In genomic region chr6:135738646-135739045, GRCh38 we compare ENCODE assay signal across 21 cellular contexts.
"Had no signal": no experiment of that assay in that cellular context is flagged by ENCODE, and none has a peak within 500 bp of the region (broad histone marks: within the 10 kb centered on the region; RNA-seq: fewer than 3 reads in every experiment).

No MANE protein-coding gene starts in this region.

- H3K27ac ChIP-seq: neutrophil, ovary, right lobe of liver, testis, transverse colon, WERI-Rb-1 had no signal

- DNase-seq: activated CD4-positive, alpha-beta memory T cell treated with anti-CD3 and anti-CD28 coated beads, Interleukin-2, amount 10 ng/mL, durations not matched to agents 7 days and 5 days; activated CD4-positive, alpha-beta T cell treated with anti-CD3 and anti-CD28 coated beads, Interleukin-2, amount 10 ng/mL, durations not matched to agents 7 days and 5 days; activated CD4-positive, CD25-positive, alpha-beta regulatory T cell treated with anti-CD3 and anti-CD28 coated beads, Interleukin-2, amount 50 U/mL, for 72 hours; activated CD8-positive, alpha-beta memory T cell treated with anti-CD3 and anti-CD28 coated beads, Interleukin-2, amount 50 U/mL, for 48 hours; activated gamma-delta T cell treated with Interleukin-2 at 50 U/mL for 16 hours; activated naive CD8-positive, alpha-beta T cell treated with anti-CD3 and anti-CD28 coated beads, Interleukin-2, amount 50 U/mL, for 24 hours; activated T-cell treated with anti-CD3 and anti-CD28 coated beads, Interleukin-2, amount 50 U/mL, for 24 hours; caudate nucleus; endodermal cell; islet precursor cell; left ventricle myocardium superior; mucosa of descending colon; ovary; right lobe of liver; stimulated activated CD4-positive, alpha-beta T cell treated with anti-CD3 and anti-CD28 coated beads, Interleukin-2, amount 100 ng/mL, for 48 hours; stimulated activated naive CD8-positive, alpha-beta T cell treated with anti-CD3 and anti-CD28 coated beads, Interleukin-15, Interleukin-2, amounts not matched to agents 100 U/mL and 50 U/mL, for 24 hours; T-helper 9 cell; testis; transverse colon; WERI-Rb-1 had no signal

- H3K9me3 ChIP-seq: mucosa of descending colon, neutrophil, ovary, right lobe of liver, testis, transverse colon had no signal

- H3K36me3 ChIP-seq: neutrophil, ovary, right lobe of liver, transverse colon, WERI-Rb-1 had no signal

- H3K4me3 ChIP-seq: mucosa of descending colon, ovary, right lobe of liver, testis, transverse colon had no signal

- H3K4me1 ChIP-seq: right lobe of liver, testis, transverse colon had no signal

- H3K27me3 ChIP-seq: neutrophil, ovary, right lobe of liver, testis, transverse colon had no signal
